ENCODE assay signal across 8 cellular contexts in the genomic region with DNA sequence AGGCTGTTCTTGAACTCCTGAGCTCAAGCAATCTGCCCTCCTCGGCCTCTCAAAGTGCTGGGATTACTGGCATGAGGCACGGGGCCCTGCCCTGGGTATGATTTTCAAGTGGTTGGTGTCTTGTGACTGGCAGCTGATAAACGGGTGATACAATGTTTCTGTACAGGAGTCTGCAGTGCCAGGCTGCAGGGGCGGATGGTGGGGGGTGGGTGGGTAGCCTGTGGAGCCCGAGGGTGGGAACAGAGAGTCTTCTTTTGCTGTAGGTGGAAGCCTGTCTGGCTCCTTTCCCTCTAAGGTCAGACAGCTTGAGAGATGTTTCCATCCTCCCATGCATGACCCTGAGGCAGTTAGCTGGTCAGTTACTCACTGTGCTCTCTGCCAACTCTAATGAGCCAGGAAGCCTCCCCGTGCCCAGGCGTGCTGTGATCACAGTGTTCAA. TPM values are rescaled to one million over a fixed set of nuclear protein-coding genes. Genes with fewer than 3 reads are reported as not detected.
DNase-seq lines count a peak whose midpoint lies in the region; ATAC-seq and TF ChIP-seq lines count a peak whose summit lies in the region.
"Not testable (repeated sequence)": the region's sequence is repeated elsewhere in the genome, so short reads cannot be mapped to it uniquely, and the experiment has no call there.

No MANE protein-coding gene starts in this region.

- H3K9me3 ChIP-seq in mammary epithelial cell (replicated peaks; ENCODE audit: insufficient read depth, low read length); esophagus squamous epithelium; lung (ENCODE audit: control insufficient read depth in 2 of 2, insufficient read depth in 1 of 2, low read length in 1 of 2): not testable (repeated sequence)

- H3K4me1 ChIP-seq in mammary epithelial cell (ENCODE audit: insufficient read depth, low read length) = peaks cover 37% of the 10 kb centered on the region
- H3K4me1 ChIP-seq in esophagus squamous epithelium = peaks cover 16 to 54% (median 26%) of the 10 kb centered on the region in 3 donors
- H3K4me1 ChIP-seq in lung (ENCODE audit: control insufficient read depth in 2 of 2, insufficient read depth in 2 of 2, low read length in 2 of 2) = peaks cover 19 to 26% of the 10 kb centered on the region in 2 donors

- H3K4me3 ChIP-seq in mammary epithelial cell (replicated peaks in 1 of 3; ENCODE audit: insufficient read depth in 1 of 3, low read depth in 2 of 3, low read length in 3 of 3); esophagus squamous epithelium; lung: not testable (repeated sequence)

- dilution Hi-C loops in mammary epithelial cell (cut with HindIII; ENCODE audit: low sequenced_read_pairs) = loop anchor here (5.0 kb wide), 2 partner anchors 42 to 77 kb away; no protein-coding TSS in a partner anchor

- peak; percentile 64 for DNase-seq in COLO829 (ENCODE audit: low spot score)
- peak; percentile 60 for DNase-seq in NCI-H2196 (lab: John Stamatoyannopoulos, UW; ENCODE audit: unreplicated experiment)
- peak; percentile 73 for DNase-seq in mammary epithelial cell
- not testable (repeated sequence) for DNase-seq in esophagus squamous epithelium (lab: John Stamatoyannopoulos, UW); lung (ENCODE audit: low spot score)
- DNase-seq in left cardiac atrium = peak; percentile 53
- DNase-seq in substantia nigra (lab: John Stamatoyannopoulos, UW) = peak in 18 of 49 donors; percentile 7 to 51 (median 28)

- H3K4me2 ChIP-seq in mammary epithelial cell (ENCODE audit: insufficient read depth, low read depth, low read length) = peak overlapping the region; percentile 51

- not testable (repeated sequence) for TF ChIP-seq POLR2A in esophagus squamous epithelium (IDR thresholded peaks at IDR 0.05)

- H3K27me3 ChIP-seq in mammary epithelial cell (ENCODE audit: insufficient read depth, low read length); esophagus squamous epithelium; lung (ENCODE audit: control insufficient read depth, insufficient read depth): not testable (repeated sequence)

- H3K36me3 ChIP-seq in mammary epithelial cell (ENCODE audit: insufficient read depth, low read length); esophagus squamous epithelium; lung (ENCODE audit: control insufficient read depth in 2 of 2, insufficient read depth in 2 of 2, low read length in 2 of 2): not testable (repeated sequence)

- not testable (repeated sequence) for H2AFZ ChIP-seq in mammary epithelial cell (ENCODE audit: low read depth, low read length)

- H3K9ac ChIP-seq in mammary epithelial cell (ENCODE audit: insufficient read depth, low read length) = peak overlapping the region; percentile 63

- peaks cover 25% of the 10 kb centered on the region for H3K79me2 ChIP-seq in mammary epithelial cell (ENCODE audit: insufficient read depth, low read length)

- CTCF ChIA-PET in mammary epithelial cell (lab: Charles Lee; ENCODE audit: low non-redundant PET) = not testable (repeated sequence)

- WGBS in mammary epithelial cell (ENCODE audit: low coverage, missing lambda C conversion rate) = 0% methylated on average over 3 of the region's 7 CpGs
- WGBS in esophagus squamous epithelium, 2 donors = 56 to 60% methylated on average over 1 to 3 of the region's 7 CpGs
- WGBS in lung, 2 donors = 65 to 70% methylated on average over 5 to 7 of the region's 7 CpGs

- BruUV-seq in mammary epithelial cell (replicated peaks; lab: Mats Ljungman, UMichigan) = not testable (repeated sequence)

- TF ChIP-seq CTCF in mammary epithelial cell (conservative IDR thresholded peaks at IDR 0.05 in 1 of 2, IDR thresholded peaks at IDR 0.05 in 1 of 2; ENCODE audit: extremely low read depth in 1 of 2, insufficient read depth in 1 of 2, low read depth in 1 of 2, low read length in 2 of 2); esophagus squamous epithelium (IDR thresholded peaks at IDR 0.05); lung (IDR thresholded peaks at IDR 0.05; ENCODE audit: control extremely low read depth, extremely low read depth): not testable (repeated sequence)

- in situ Hi-C loops in mammary epithelial cell (cut with MboI; ENCODE audit: low sequenced_read_pairs in 2 of 2) = not testable (repeated sequence)

- not testable (repeated sequence) for H4K20me1 ChIP-seq in mammary epithelial cell (ENCODE audit: insufficient read depth, low read length)

- intact Hi-C loops in mammary epithelial cell (cut with micrococcal nuclease) = loop anchor here (2.0 to 5.0 kb wide), 2 partner anchors 42 to 76 kb away; no protein-coding TSS in a partner anchor
- intact Hi-C loops in esophagus squamous epithelium (cut with DNase I) = not testable (repeated sequence)
- intact Hi-C loops in left cardiac atrium (cut with DNase I) = loop anchor here in 1 of 2 donors (5.0 kb wide), 1 partner anchor 37 kb away; the partner anchor contains the start of gene ST3GAL4

- ATAC-seq in SK-N-SH treated with all-trans-retinoic acid at 6 μM for 48 hours = peak; percentile 75
- ATAC-seq in left cardiac atrium = peak; percentile 58 to 84
- ATAC-seq in lung (ENCODE audit: insufficient read depth, low FRiP score) = peak; percentile 19

- H3K27ac ChIP-seq in mammary epithelial cell (ENCODE audit: insufficient read depth, low read depth, low read length) (peak overlapping the region; percentile 80), esophagus squamous epithelium (peak overlapping the region in 3 of 4 donors; percentile 2 to 42 (median 25)), lung (ENCODE audit: low read depth in 1 of 2, low read length in 1 of 2) (peak overlapping the region in 1 of 2 donors; percentile 89), substantia nigra (ENCODE audit: low read depth, low read length, poor library complexity, severe bottlenecking) (peak overlapping the region; percentile 83)

RNA-seq across cellular contexts. Expression of gene ST3GAL4, which starts 39.2 kb away (rescaled TPM):
- total RNA-seq in mammary epithelial cell (10 to 100 TPM; 32.8 to 38.0 TPM), esophagus squamous epithelium (100 to 1,000 TPM in 1 of 4 donors, 10 to 100 TPM in 3; 31.0 to 110 (median 51.2) TPM), left cardiac atrium (100 to 1,000 TPM in 1 of 2 donors, 10 to 100 TPM in 1; 57.1 to 109 TPM), lung (10 to 100 TPM; 31.5 to 31.9 TPM)
- polyA plus RNA-seq in mammary epithelial cell (35.9 TPM), lung (10 to 100 TPM; 23.6 to 38.3 TPM)
- polyA minus RNA-seq in mammary epithelial cell = 72.9 TPM

Comparison
In these comparisons a context has a peak if more than half of its experiments do, and no peak if none do; other contexts are left out.
1. ATAC-seq: peak in every context shown above with its lines; median percentile 75 in SK-N-SH treated with all-trans-retinoic acid at 6 μM for 48 hours; 71 in left cardiac atrium; 19 in lung.